ENCODE assay signal across 2 cellular contexts in genomic region chr5:51558682-51559081, GRCh38.
"Had no signal": no experiment of that assay in that cellular context is flagged by ENCODE, and none has a peak within 500 bp of the region (broad histone marks: within the 10 kb centered on the region; RNA-seq: fewer than 3 reads in every experiment).

No MANE protein-coding gene starts in this region.

- DNase-seq: GDM1, GF-D8 had no signal
